Comparison of ENCODE assay signal across 14 cellular contexts in the genomic region with DNA sequence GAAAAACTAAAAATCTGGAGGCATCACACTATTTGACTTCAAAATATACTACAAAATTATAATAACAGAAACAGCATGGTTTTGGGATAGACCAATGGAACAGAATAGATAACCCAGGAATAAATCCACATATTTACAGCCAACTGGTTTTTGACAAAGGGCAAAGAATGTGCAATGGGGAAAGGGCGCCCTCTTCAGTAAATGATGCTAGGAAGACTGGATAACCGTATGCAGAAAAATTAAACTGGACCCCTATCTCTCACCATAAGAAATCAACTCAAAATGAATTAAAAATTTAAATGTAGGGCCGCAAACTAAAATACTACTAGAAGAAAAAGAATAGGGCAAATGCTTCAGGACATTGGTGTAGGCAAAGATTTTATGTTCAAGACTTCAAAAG.
DNase-seq lines count a peak whose midpoint lies in the region; ATAC-seq, FAIRE-seq and TF ChIP-seq lines count a peak whose summit lies in the region.
"Had no signal": no experiment of that assay in that cellular context is flagged by ENCODE, and none has a peak within 500 bp of the region (broad histone marks: within the 10 kb centered on the region; RNA-seq: fewer than 3 reads in every experiment).

No MANE protein-coding gene starts in this region.

- TF ChIP-seq POLR2A in H1 (IDR thresholded peaks at IDR 0.05; ENCODE audit: control extremely low read depth in 1 of 2, low read depth in 2 of 2, low read length in 2 of 2), result no peak

- TF ChIP-seq EP300 in H1 (IDR thresholded peaks at IDR 0.05; ENCODE audit: borderline replicate concordance in 1 of 2, low read depth in 2 of 2, low read length in 2 of 2), result no peak

- H4K5ac ChIP-seq in H1 (ENCODE audit: insufficient read length, low read depth, low read length), result no peak overlapping the region

- H3K9ac ChIP-seq in H1 (replicated peaks in 1 of 4; ENCODE audit: extremely low read depth in 1 of 4, low read depth in 3 of 4, low read length in 3 of 4), result no peak overlapping the region

- no peak overlapping the region for H4K91ac ChIP-seq in H1 (replicated peaks; ENCODE audit: insufficient read length, low read length)

- POLR2A ChIA-PET in H1 (lab: Charles Lee; ENCODE audit: partially characterized antibody), result no interaction called here

- intact Hi-C loops in ascending aorta (cut with DNase I), result no loop called here
- intact Hi-C loops in posterior vena cava (cut with DNase I), result no loop called here

- H3K4me3 ChIP-seq in H1 (ENCODE audit: extremely low read depth in 1 of 4, insufficient read depth in 2 of 4, low read depth in 3 of 4, low read length in 4 of 4) (no peak overlapping the region), ascending aorta (no peak overlapping the region)

- no peak overlapping the region for H3K56ac ChIP-seq in H1 (replicated peaks; ENCODE audit: insufficient read length, low read depth, low read length)

- H4K20me1 ChIP-seq in H1 (replicated peaks in 1 of 2; ENCODE audit: control insufficient read depth in 1 of 2, insufficient read depth in 2 of 2, low read length in 2 of 2), result no peaks in the 10 kb centered on the region

- no peak overlapping the region for H2BK15ac ChIP-seq in H1 (ENCODE audit: low read length)

- DNase-seq in H4 (ENCODE audit: low spot score) (peak; percentile 8), NCI-H526 treated with DMSO at 0.1 percent for 48 hours (lab: John Stamatoyannopoulos, UW) (peak; percentile 31), H1 (ENCODE audit: low read depth in 1 of 2, low spot score in 2 of 2) (no peak), ascending aorta (ENCODE audit: low spot score in 2 of 2) (no peak), posterior vena cava (ENCODE audit: low spot score) (no peak)
- DNase-seq: activated CD4-positive, CD25-positive, alpha-beta regulatory T cell treated with anti-CD3 and anti-CD28 coated beads, Interleukin-2, amount 50 U/mL, for 72 hours; activated gamma-delta T cell; CD4-positive, alpha-beta memory T cell; NCI-H1930; stimulated activated CD4-positive, alpha-beta T cell treated with anti-CD3 and anti-CD28 coated beads, Interleukin-15, amount 100 ng/mL, for 24 hours had no signal

- no peaks in the 10 kb centered on the region for H3K9me3 ChIP-seq in H1 (ENCODE audit: insufficient read depth in 2 of 2, low read depth in 1 of 2, low read length in 1 of 2)
- H3K9me3 ChIP-seq in ascending aorta, result no peaks in the 10 kb centered on the region
- H3K9me3 ChIP-seq: neutrophil had no signal

- H2BK120ac ChIP-seq in H1 (replicated peaks; ENCODE audit: low read depth, low read length), result no peak overlapping the region

- no peak overlapping the region for H4K8ac ChIP-seq in H1 (ENCODE audit: extremely low read depth, insufficient read depth, low read length)

- peak; percentile 92 for TF ChIP-seq CTCF in C4-2B (conservative IDR thresholded peaks at IDR 0.05)
- peak in 2 of 3 experiments; percentile 55 to 57; a peak in 3 of 4 replicates for TF ChIP-seq CTCF in H1 (IDR thresholded peaks at IDR 0.05; ENCODE audit: control extremely low read depth in 1 of 3, insufficient read depth in 1 of 3, low read depth in 1 of 3, low read length in 3 of 3)
- no peak for TF ChIP-seq CTCF in ascending aorta (IDR thresholded peaks at IDR 0.05)

- ATAC-seq in GM21381 (IDR thresholded peaks at IDR 0.05; ENCODE audit: unreplicated experiment), result no peak
- no peak for ATAC-seq in GM21390 (IDR thresholded peaks at IDR 0.05; ENCODE audit: unreplicated experiment)

- H3K4ac ChIP-seq in H1 (replicated peaks; ENCODE audit: insufficient read length, low read depth, low read length), result no peak overlapping the region

- no peak for FAIRE-seq in H1 (lab: Jason Lieb, UNC)

- H2AFZ ChIP-seq in H1 (ENCODE audit: low read length), result no peak overlapping the region

- no peaks in the 10 kb centered on the region for H3K79me1 ChIP-seq in H1 (ENCODE audit: low read depth, low read length)

- 39% methylated on average over 3 of the region's 3 CpGs; no CpG with 5 or more reads in 1 of the 2 experiments for WGBS in H1 (ENCODE audit: extremely low coverage in 1 of 2, insufficient coverage in 1 of 2, insufficient read length in 1 of 2, insufficient replicate concordance in 2 of 2, low coverage in 1 of 2, low lambda C conversion rate in 2 of 2, missing lambda C conversion rate in 1 of 2), 2 experiments

- no peak overlapping the region for H2BK20ac ChIP-seq in H1 (ENCODE audit: low read length)

- H3K27me3 ChIP-seq in H1 (replicated peaks in 1 of 4; ENCODE audit: control insufficient read depth in 3 of 4, extremely low read depth in 1 of 4, insufficient read depth in 3 of 4, low read length in 3 of 4), result no peaks in the 10 kb centered on the region
- no peaks in the 10 kb centered on the region for H3K27me3 ChIP-seq in ascending aorta
- H3K27me3 ChIP-seq: neutrophil had no signal

- H3K23ac ChIP-seq in H1 (ENCODE audit: insufficient read length), result no peak overlapping the region

- no peaks in the 10 kb centered on the region for H3K23me2 ChIP-seq in H1 (ENCODE audit: low read depth, low read length)

- H2BK12ac ChIP-seq in H1 (ENCODE audit: low read depth, low read length), result no peak overlapping the region

- H2BK5ac ChIP-seq in H1 (ENCODE audit: low read depth, low read length), result no peak overlapping the region

- H3K14ac ChIP-seq in H1 (ENCODE audit: insufficient read length), result no peak overlapping the region

- H3K18ac ChIP-seq in H1 (ENCODE audit: extremely low read depth, low read length), result no peak overlapping the region

- no peak overlapping the region for H2AK5ac ChIP-seq in H1 (ENCODE audit: low read depth, low read length)

- H3K79me2 ChIP-seq in H1 (ENCODE audit: control insufficient read depth in 1 of 2, insufficient read depth in 2 of 2, low read length in 2 of 2), result no peaks in the 10 kb centered on the region

- TF ChIP-seq RAD21 in H1 (IDR thresholded peaks at IDR 0.05 in 1 of 2, conservative IDR thresholded peaks at IDR 0.05 in 1 of 2; ENCODE audit: low read depth in 2 of 2, low read length in 2 of 2), result peak; percentile 84 to 85

- CTCF ChIA-PET in H1 (lab: Charles Lee; ENCODE audit: partially characterized antibody), result interaction anchor here (0.9 kb wide), 1 partner anchor 188 kb away, joined by 3 read pairs; no protein-coding TSS in a partner anchor

- H3K4me2 ChIP-seq in H1 (ENCODE audit: insufficient read depth in 1 of 2, low read depth in 2 of 2, low read length in 2 of 2), result no peak overlapping the region

- H3K4me1 ChIP-seq in H1 (replicated peaks in 1 of 4; ENCODE audit: control insufficient read depth in 3 of 4, insufficient read depth in 4 of 4, low read length in 3 of 4), result peaks cover 0 to 4% (median 0%) of the 10 kb centered on the region in 4 experiments; a peak in 1 of 7 replicates
- no peaks in the 10 kb centered on the region for H3K4me1 ChIP-seq in ascending aorta

- H3K36me3 ChIP-seq in H1 (ENCODE audit: control insufficient read depth in 2 of 4, insufficient read depth in 4 of 4, low read length in 3 of 4) (no peaks in the 10 kb centered on the region), ascending aorta (no peaks in the 10 kb centered on the region)
- H3K36me3 ChIP-seq: neutrophil had no signal

- no peak overlapping the region for H3K27ac ChIP-seq in C4-2B
- H3K27ac ChIP-seq in H1 (ENCODE audit: low read depth, low read length), result no peak overlapping the region
- H3K27ac ChIP-seq in ascending aorta, result no peak overlapping the region
- H3K27ac ChIP-seq: neutrophil had no signal

TF ChIP-seq in H1, 55 proteins besides CTCF, POLR2A, EP300 and RAD21:
- TF ChIP-seq TEAD4 (IDR thresholded peaks at IDR 0.05; ENCODE audit: low read depth, low read length) (no peak), NRF1 (IDR thresholded peaks at IDR 0.05; ENCODE audit: low read depth, low read length) (no peak), SAP30 (IDR thresholded peaks at IDR 0.05; ENCODE audit: insufficient read depth, insufficient replicate concordance, low read length) (no peak), ZNF274 (IDR thresholded peaks at IDR 0.05; ENCODE audit: borderline replicate concordance, extremely low read depth, low read length) (no peak)
TF ChIP-seq in H1: peak in this region for 0.

Comparison
In these comparisons a context has a peak if more than half of its experiments do, and no peak if none do; other contexts are left out.
1. CTCF ChIP-seq: peak in C4-2B (single experiment) and H1 (2 of 3); none in ascending aorta (0 of 3).
2. DNase-seq: peak in H4 (single experiment) and NCI-H526 treated with DMSO at 0.1 percent for 48 hours (single experiment); none in H1 (0 of 2), ascending aorta (0 of 2) and posterior vena cava (single experiment).